In genomic region chr4:86891785-86892638, GRCh38 we compare ENCODE assay signal across 8 cellular contexts. TPM values are rescaled to one million over a fixed set of nuclear protein-coding genes. Genes with fewer than 3 reads are reported as not detected.
DNase-seq lines count a peak whose midpoint lies in the region; ATAC-seq and TF ChIP-seq lines count a peak whose summit lies in the region.

C4orf36 (minus strand) TSS chr4:86892422; CDS start chr4:86891520, 902 bp downstream.

- CTCF ChIA-PET in Caco-2 (lab: Charles Lee), result interaction anchor here (0.6 to 1.2 kb wide), 3 partner anchors 232 to 396 kb away, joined by 3 to 4 read pairs (median 3); no protein-coding TSS in a partner anchor

- TF ChIP-seq CTCF in Caco-2 (IDR thresholded peaks at IDR 0.05; ENCODE audit: insufficient read depth in 1 of 2, low read depth in 1 of 2, low read length in 1 of 2, severe bottlenecking in 1 of 2, unreplicated experiment in 1 of 2) (no peak), osteocyte (IDR thresholded peaks at IDR 0.05) (no peak)

- H3K4me3 Mint-ChIP-seq in Caco-2 (ENCODE audit: unreplicated experiment), result peak within 1 kb of the TSS; percentile 80
- peak within 1 kb of the TSS; percentile 80 for H3K4me3 Mint-ChIP-seq in osteocyte (ENCODE audit: unreplicated experiment)

- H3K9ac ChIP-seq in HUES48 (ENCODE audit: low read depth, low read length), result peak within 1 kb of the TSS; percentile 86
- H3K9ac ChIP-seq in adipocyte (ENCODE audit: low read length), result peak within 1 kb of the TSS; percentile 84

- H3K36me3 Mint-ChIP-seq in Caco-2 (ENCODE audit: insufficient read depth, unreplicated experiment), result no peaks in the 10 kb centered on the region
- no peaks in the 10 kb centered on the region for H3K36me3 Mint-ChIP-seq in osteocyte (ENCODE audit: unreplicated experiment)

- no peaks in the 10 kb centered on the region for H3K27me3 ChIP-seq in Caco-2 (replicated peaks; ENCODE audit: control insufficient read depth, insufficient read depth, low read length)
- H3K27me3 ChIP-seq in HUES48 (ENCODE audit: control insufficient read depth, insufficient read depth, low read length), result peaks cover 14% of the 10 kb centered on the region
- H3K27me3 ChIP-seq in adipocyte (replicated peaks; ENCODE audit: control insufficient read depth, insufficient read depth, low read length), result no peaks in the 10 kb centered on the region

- H3K36me3 ChIP-seq in Caco-2 (ENCODE audit: control insufficient read depth, insufficient read depth, low read length) (no peaks in the 10 kb centered on the region), HUES48 (ENCODE audit: control insufficient read depth, insufficient read depth, low read length) (no peaks in the 10 kb centered on the region), adipocyte (ENCODE audit: control insufficient read depth, insufficient read depth, low read length, severe bottlenecking) (no peaks in the 10 kb centered on the region)

- intact Hi-C loops in Caco-2 (cut with micrococcal nuclease; ENCODE audit: unreplicated experiment), result loop anchor here (5.0 kb wide), 2 partner anchors 35 to 100 kb away; no protein-coding TSS in a partner anchor
- intact Hi-C loops in left cardiac atrium (cut with DNase I), result loop anchor here in 1 of 2 donors (5.0 kb wide), 1 partner anchor 45 kb away; the partner anchor contains the start of gene SLC10A6

- H3K27me3 Mint-ChIP-seq in Caco-2 (ENCODE audit: insufficient read depth, unreplicated experiment) (no peaks in the 10 kb centered on the region), osteocyte (ENCODE audit: unreplicated experiment) (no peaks in the 10 kb centered on the region)

- H3K4me3 ChIP-seq in Caco-2 (ENCODE audit: low read depth, low read length) (peak within 1 kb of the TSS; percentile 72), HUES48 (ENCODE audit: low read depth, low read length) (peak within 1 kb of the TSS; percentile 77), adipocyte (ENCODE audit: low read length) (peak within 1 kb of the TSS; percentile 86)

- H3K4me1 ChIP-seq in Caco-2, result no peaks in the 10 kb centered on the region
- peaks cover 17% of the 10 kb centered on the region for H3K4me1 ChIP-seq in HUES48 (ENCODE audit: control insufficient read depth, insufficient read depth, low read length)
- peaks cover 21% of the 10 kb centered on the region for H3K4me1 ChIP-seq in adipocyte (ENCODE audit: control insufficient read depth, insufficient read depth, low read length)

- POLR2A ChIA-PET in Caco-2 (lab: Charles Lee), result no interaction called here

- H3K4me1 Mint-ChIP-seq in Caco-2 (ENCODE audit: low read depth, unreplicated experiment) (peaks cover 6% of the 10 kb centered on the region), osteocyte (ENCODE audit: unreplicated experiment) (peaks cover 17% of the 10 kb centered on the region)

- peak within 1 kb of the TSS; percentile 88 for H3K27ac Mint-ChIP-seq in Caco-2 (ENCODE audit: unreplicated experiment)
- H3K27ac Mint-ChIP-seq in osteocyte (ENCODE audit: unreplicated experiment), result peak within 1 kb of the TSS; percentile 62

- BruUV-seq in Caco-2 (replicated peaks; lab: Mats Ljungman, UMichigan), result no TSS peak

- peak; percentile 54 for ATAC-seq in GM21367 (IDR thresholded peaks at IDR 0.05; ENCODE audit: unreplicated experiment)
- ATAC-seq in left cardiac atrium, result peak; percentile 84 to 85

- H3K27ac ChIP-seq in HUES48 (ENCODE audit: low read depth, low read length), result peak within 1 kb of the TSS; percentile 87

- no peaks in the 10 kb centered on the region for H3K9me3 ChIP-seq in Caco-2
- no peaks in the 10 kb centered on the region for H3K9me3 ChIP-seq in HUES48 (ENCODE audit: control insufficient read depth, insufficient read depth, low read length)
- H3K9me3 ChIP-seq in adipocyte (ENCODE audit: control insufficient read depth, low read length), result no peaks in the 10 kb centered on the region

- DNase-seq in Caco-2 (peak; percentile 83 to 85), RKO (ENCODE audit: low spot score) (peak; percentile 75), adipocyte (ENCODE audit: low read depth) (peak; percentile 66), left cardiac atrium (peak; percentile 62), osteocyte (ENCODE audit: extremely low spot score, unreplicated experiment) (no peak)
- no peak for DNase-seq in NK-92 treated with Interleukin-12 subunit alpha and Interleukin-12 subunit beta, amount 100 ng/mL, for 24 hours (lab: John Stamatoyannopoulos, UW)

- H3K9me3 Mint-ChIP-seq in Caco-2 (ENCODE audit: unreplicated experiment), result no peaks in the 10 kb centered on the region
- no peaks in the 10 kb centered on the region for H3K9me3 Mint-ChIP-seq in osteocyte (ENCODE audit: unreplicated experiment)

RNA-seq across cellular contexts. Expression of gene C4orf36, which starts in this region (rescaled TPM):
- total RNA-seq in Caco-2 (2022) (2.2 and 2.4 TPM in 2 replicates), left cardiac atrium (under 1 TPM in 1 of 2 donors, not detected in 1; 0.44 TPM), osteocyte (0.44 and 0.51 TPM in 2 replicates)

Comparison
In these comparisons a context has a peak if more than half of its experiments do, and no peak if none do; other contexts are left out.
1. Peak in DNase-seq and ATAC-seq in left cardiac atrium; RNA of the gene not detected or under 1 TPM.
2. DNase-seq: peak in Caco-2 (2 of 2), RKO (single experiment) and adipocyte (single experiment); none in osteocyte (single experiment) and NK-92 treated with Interleukin-12 subunit alpha and Interleukin-12 subunit beta, amount 100 ng/mL, for 24 hours (single experiment).
3. Peak in every context shown above with its lines, with median percentiles within 50 percentile points of each other: H3K4me3 ChIP-seq.